Comparison of ENCODE assay signal across 8 cellular contexts in genomic region chr9:5626727-5627634, GRCh38. TPM values are rescaled to one million over a fixed set of nuclear protein-coding genes. Genes with fewer than 3 reads are reported as not detected.
DNase-seq lines count a peak whose midpoint lies in the region; ATAC-seq and TF ChIP-seq lines count a peak whose summit lies in the region.

No MANE protein-coding gene starts in this region.

- peak overlapping the region; percentile 71 for H3K27ac ChIP-seq in ACC112 (ENCODE audit: low read depth, low read length)

- intact Hi-C loops in activated T-helper 1 cell treated with anti-CD3 and anti-CD28 coated beads, Interleukin-12 subunit alpha, Interleukin-12 subunit beta, Interleukin-2, Interleukin-4 antibody, amounts not matched to agents 30 ng/mL and 10 ng/mL and 1 ng/mL, durations not matched to agents 14 hours and 24 hours and 36 hours (cut with micrococcal nuclease): loop anchor here (1.0 to 10.0 kb wide), 6 partner anchors 41 to 1130 kb away; partner anchors contain the start of genes CDC37L1, KDM4C and RCL1

- no peaks in the 10 kb centered on the region for H3K9me3 Mint-ChIP-seq in activated T-helper 1 cell treated with anti-CD3 and anti-CD28 coated beads, Interleukin-12 subunit alpha, Interleukin-12 subunit beta, Interleukin-2, Interleukin-4 antibody, amounts not matched to agents 30 ng/mL and 10 ng/mL and 1 ng/mL, durations not matched to agents 14 hours and 24 hours and 36 hours
- H3K9me3 Mint-ChIP-seq in progenitor cell of endocrine pancreas (ENCODE audit: low read depth): no peaks in the 10 kb centered on the region

- peak; percentile 47 for ATAC-seq in GM18508 (IDR thresholded peaks at IDR 0.05; ENCODE audit: insufficient read depth, unreplicated experiment)
- peak; percentile 53 for ATAC-seq in HG02938 (IDR thresholded peaks at IDR 0.05; ENCODE audit: unreplicated experiment)

- peaks cover 5% of the 10 kb centered on the region for H3K36me3 Mint-ChIP-seq in activated T-helper 1 cell treated with anti-CD3 and anti-CD28 coated beads, Interleukin-12 subunit alpha, Interleukin-12 subunit beta, Interleukin-2, Interleukin-4 antibody, amounts not matched to agents 30 ng/mL and 10 ng/mL and 1 ng/mL, durations not matched to agents 14 hours and 24 hours and 36 hours (ENCODE audit: low read depth)
- no peaks in the 10 kb centered on the region for H3K36me3 Mint-ChIP-seq in progenitor cell of endocrine pancreas (ENCODE audit: insufficient read depth)

- no peaks in the 10 kb centered on the region for H3K27me3 Mint-ChIP-seq in activated T-helper 1 cell treated with anti-CD3 and anti-CD28 coated beads, Interleukin-12 subunit alpha, Interleukin-12 subunit beta, Interleukin-2, Interleukin-4 antibody, amounts not matched to agents 30 ng/mL and 10 ng/mL and 1 ng/mL, durations not matched to agents 14 hours and 24 hours and 36 hours (ENCODE audit: insufficient read depth)
- H3K27me3 Mint-ChIP-seq in progenitor cell of endocrine pancreas: no peaks in the 10 kb centered on the region

- H3K4me1 Mint-ChIP-seq in activated T-helper 1 cell treated with anti-CD3 and anti-CD28 coated beads, Interleukin-12 subunit alpha, Interleukin-12 subunit beta, Interleukin-2, Interleukin-4 antibody, amounts not matched to agents 30 ng/mL and 10 ng/mL and 1 ng/mL, durations not matched to agents 14 hours and 24 hours and 36 hours (ENCODE audit: low read depth): peaks cover 57% of the 10 kb centered on the region
- H3K4me1 Mint-ChIP-seq in progenitor cell of endocrine pancreas (ENCODE audit: low read depth): peaks cover 21% of the 10 kb centered on the region

- H3K27ac Mint-ChIP-seq in activated T-helper 1 cell treated with anti-CD3 and anti-CD28 coated beads, Interleukin-12 subunit alpha, Interleukin-12 subunit beta, Interleukin-2, Interleukin-4 antibody, amounts not matched to agents 30 ng/mL and 10 ng/mL and 1 ng/mL, durations not matched to agents 14 hours and 24 hours and 36 hours: peak overlapping the region; percentile 98
- H3K27ac Mint-ChIP-seq in progenitor cell of endocrine pancreas: peak overlapping the region; percentile 49

- H3K79me2 ChIP-seq in ACC112 (ENCODE audit: control insufficient read depth, insufficient read depth, low read length, unreplicated experiment): peaks cover 47% of the 10 kb centered on the region

- DNase-seq in NCI-H446 (lab: John Stamatoyannopoulos, UW) (peak; percentile 42 to 68), fibroblast of villous mesenchyme (ENCODE audit: low read depth) (peak; percentile 64), progenitor cell of endocrine pancreas (ENCODE audit: low spot score, unreplicated experiment) (no peak), NCI-H226 (no peak)
- peak; percentile 24 for DNase-seq in activated T-helper 1 cell treated with anti-CD3 and anti-CD28 coated beads, Interleukin-12 subunit alpha, Interleukin-12 subunit beta, Interleukin-2, Interleukin-4 antibody, amounts not matched to agents 30 ng/mL and 10 ng/mL and 1 ng/mL, durations not matched to agents 14 hours and 24 hours and 36 hours (ENCODE audit: low spot score)

- H3K4me3 Mint-ChIP-seq in activated T-helper 1 cell treated with anti-CD3 and anti-CD28 coated beads, Interleukin-12 subunit alpha, Interleukin-12 subunit beta, Interleukin-2, Interleukin-4 antibody, amounts not matched to agents 30 ng/mL and 10 ng/mL and 1 ng/mL, durations not matched to agents 14 hours and 24 hours and 36 hours: peak overlapping the region; percentile 94
- H3K4me3 Mint-ChIP-seq in progenitor cell of endocrine pancreas (ENCODE audit: low read depth): peak overlapping the region; percentile 88

- H3K4me1 ChIP-seq in ACC112 (ENCODE audit: control insufficient read depth, insufficient read depth, low read length, unreplicated experiment): peaks cover 19% of the 10 kb centered on the region

- no peaks in the 10 kb centered on the region for H3K27me3 ChIP-seq in ACC112 (ENCODE audit: insufficient read depth, low read length)

- TF ChIP-seq CTCF in fibroblast of villous mesenchyme (IDR thresholded peaks at IDR 0.05; ENCODE audit: insufficient read depth, low read depth, low read length) (no peak), progenitor cell of endocrine pancreas (IDR thresholded peaks at IDR 0.05; ENCODE audit: unreplicated experiment) (no peak)

- peak overlapping the region; percentile 98 for H3K4me3 ChIP-seq in ACC112 (ENCODE audit: low read depth, low read length)
- peak overlapping the region; percentile 89 for H3K4me3 ChIP-seq in fibroblast of villous mesenchyme (ENCODE audit: low read depth, low read length)

- no peak overlapping the region for H2AFZ ChIP-seq in ACC112 (ENCODE audit: low read length, unreplicated experiment)

- H3K36me3 ChIP-seq in ACC112 (ENCODE audit: insufficient read depth, low read length): no peaks in the 10 kb centered on the region

RNA-seq across cellular contexts. Expression of gene RIC1, which starts 1.9 kb away (rescaled TPM):
- total RNA-seq in activated T-helper 1 cell treated with anti-CD3 and anti-CD28 coated beads, Interleukin-12 subunit alpha, Interleukin-12 subunit beta, Interleukin-2, Interleukin-4 antibody, amounts not matched to agents 30 ng/mL and 10 ng/mL and 1 ng/mL, durations not matched to agents 14 hours and 24 hours and 36 hours: 20.9 and 22.3 TPM in 2 replicates
- total RNA-seq in fibroblast of villous mesenchyme (57.3 and 71.2 TPM in 2 replicates), progenitor cell of endocrine pancreas (24.2 and 25.1 TPM in 2 replicates)

Comparison
In these comparisons a context has a peak if more than half of its experiments do, and no peak if none do; other contexts are left out.
1. DNase-seq: peak in NCI-H446 (2 of 2), activated T-helper 1 cell treated with anti-CD3 and anti-CD28 coated beads, Interleukin-12 subunit alpha, Interleukin-12 subunit beta, Interleukin-2, Interleukin-4 antibody, amounts not matched to agents 30 ng/mL and 10 ng/mL and 1 ng/mL, durations not matched to agents 14 hours and 24 hours and 36 hours (single experiment) and fibroblast of villous mesenchyme (single experiment); none in progenitor cell of endocrine pancreas (single experiment) and NCI-H226 (single experiment).